ENCODE assay signal across 8 cellular contexts in genomic region chr4:2934813-2935761, GRCh38. TPM values are rescaled to one million over a fixed set of nuclear protein-coding genes. Genes with fewer than 3 reads are reported as not detected.
A peak's percentile ranks its signal among the peaks of the same experiment; 100 is the strongest.
DNase-seq lines count a peak whose midpoint lies in the region; ATAC-seq and TF ChIP-seq lines count a peak whose summit lies in the region.

No MANE protein-coding gene starts in this region.

- TF ChIP-seq CTCF in right lobe of liver (IDR thresholded peaks at IDR 0.05), result peak in 3 of 4 donors; percentile 10 to 33 (median 10)

- TF ChIP-seq POLR2A in right lobe of liver (IDR thresholded peaks at IDR 0.05), result peak; percentile 92

- peak overlapping the region; percentile 95 to 100 (median 99) for H3K4me3 ChIP-seq in right lobe of liver

- no peaks in the 10 kb centered on the region for H3K27me3 ChIP-seq in right lobe of liver

- H3K9me3 ChIP-seq in right lobe of liver, result no peaks in the 10 kb centered on the region

- peaks cover 0 to 11% (median 3%) of the 10 kb centered on the region in 4 donors for H3K4me1 ChIP-seq in right lobe of liver

- peak overlapping the region; percentile 78 to 91 (median 83) for H3K27ac ChIP-seq in right lobe of liver

- DNase-seq in AML-193 (lab: John Stamatoyannopoulos, UW) (peak; percentile 78 to 80), GM19238 (ENCODE audit: insufficient read length, low spot score) (peak; percentile 93), NCI-H748 (lab: John Stamatoyannopoulos, UW; ENCODE audit: unreplicated experiment) (peak; percentile 74), dermis microvascular lymphatic vessel endothelial cell (ENCODE audit: low read depth in 2 of 2) (peak; percentile 74 to 90), right lobe of liver (peak; percentile 97)
- DNase-seq in activated CD4-positive, alpha-beta T cell treated with anti-CD3 and anti-CD28 coated beads, Interleukin-2, amount 50 U/mL, for 4 hours, result peak; percentile 93 to 95
- DNase-seq in stimulated activated CD4-positive, alpha-beta T cell treated with anti-CD3 and anti-CD28 coated beads, Interleukin-2, amount 100 ng/mL, for 48 hours, result peak; percentile 98 to 99

- intact Hi-C loops in right lobe of liver (cut with DNase I), result loop anchor here in 1 of 2 donors (10.0 kb wide), 1 partner anchor 170 kb away; no protein-coding TSS in a partner anchor

- H3K36me3 ChIP-seq in right lobe of liver, result peaks cover 0 to 25% (median 13%) of the 10 kb centered on the region in 4 donors

- ATAC-seq in HG03565 (IDR thresholded peaks at IDR 0.05; ENCODE audit: unreplicated experiment) (peak; percentile 31), right lobe of liver (peak; percentile 68 to 83 (median 80))

- WGBS in right lobe of liver (ENCODE audit: insufficient coverage, low coverage, low lambda C conversion rate, missing lambda C conversion rate), result under 1% methylated on average over 24 of the region's 70 CpGs

RNA-seq across cellular contexts. Expression of gene NOP14, which starts 28.1 kb away (rescaled TPM):
- 15.2 and 17.6 TPM in 2 replicates for total RNA-seq in dermis microvascular lymphatic vessel endothelial cell
- 10 to 100 TPM; 16.1 to 24.7 (median 19.5) TPM for total RNA-seq in right lobe of liver

RNA-seq across cellular contexts. Expression of gene GRK4, which starts 28.3 kb away (rescaled TPM):
- total RNA-seq in dermis microvascular lymphatic vessel endothelial cell (2.4 and 3.9 TPM in 2 replicates), right lobe of liver (1 to 10 TPM; 1.0 to 4.3 (median 2.8) TPM)

Comparison
In these comparisons a context has a peak if more than half of its experiments do, and no peak if none do; other contexts are left out.
1. Peak in every context shown above with its lines: DNase-seq, ATAC-seq, H3K4me3 ChIP-seq and H3K27ac ChIP-seq.